ENCODE assay signal across 26 cellular contexts in the genomic region with DNA sequence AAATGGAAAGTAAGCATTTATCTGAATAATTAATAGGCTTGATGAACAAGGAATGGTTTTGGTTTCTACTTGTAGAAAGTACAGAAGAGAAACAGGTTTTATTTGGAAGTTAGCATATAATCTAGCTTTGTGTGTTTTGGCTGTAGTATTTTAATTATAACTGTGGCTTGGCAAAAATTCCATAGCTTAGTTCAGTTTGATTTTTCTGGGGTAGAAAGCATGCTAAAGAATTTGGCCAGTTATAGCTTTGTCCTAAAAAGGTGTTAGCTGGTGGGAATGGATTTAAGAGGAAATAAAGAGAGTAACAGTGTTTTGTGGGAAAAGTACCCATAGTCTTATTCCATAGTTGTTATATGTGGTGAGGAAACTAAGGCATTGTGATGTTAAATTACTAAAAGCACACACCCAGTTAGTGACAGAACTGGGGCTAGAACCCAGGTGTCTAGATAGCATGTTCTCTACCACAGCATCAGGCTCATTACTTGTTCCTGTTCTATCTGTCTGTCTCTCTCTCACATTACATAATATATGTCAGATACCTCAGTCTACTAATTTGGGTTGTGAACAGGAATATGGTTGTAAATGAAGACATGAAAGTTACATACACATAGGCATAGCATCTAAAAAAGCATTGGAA. TPM values are rescaled to one million over a fixed set of nuclear protein-coding genes. Genes with fewer than 3 reads are reported as not detected.
DNase-seq lines count a peak whose midpoint lies in the region; ATAC-seq and TF ChIP-seq lines count a peak whose summit lies in the region.
"Had no signal": no experiment of that assay in that cellular context is flagged by ENCODE, and none has a peak within 500 bp of the region (broad histone marks: within the 10 kb centered on the region; RNA-seq: fewer than 3 reads in every experiment).

No MANE protein-coding gene starts in this region.

- H3K27ac ChIP-seq in suprapubic skin (peak overlapping the region; percentile 14), transverse colon (peak overlapping the region in 1 of 4 donors; percentile 7)
- H3K27ac ChIP-seq: right lobe of liver, RWPE1, tibial nerve had no signal

- peaks cover 17% of the 10 kb centered on the region for H3K36me3 Mint-ChIP-seq in activated naive CD4-positive, alpha-beta T cell treated with anti-CD3 and anti-CD28 coated beads, Interleukin-2, amount 50 U/mL, for 24 hours
- peaks cover 22 to 44% of the 10 kb centered on the region in 2 donors for H3K36me3 Mint-ChIP-seq in activated naive CD4-positive, alpha-beta T cell treated with anti-CD3 and anti-CD28 coated beads, Interleukin-2, amount 50 U/mL, for 72 hours
- H3K36me3 Mint-ChIP-seq in endothelial cell (ENCODE audit: low read depth, unreplicated experiment): peaks cover 71% of the 10 kb centered on the region

- H3K27me3 Mint-ChIP-seq in activated naive CD4-positive, alpha-beta T cell treated with anti-CD3 and anti-CD28 coated beads, Interleukin-2, amount 50 U/mL, for 24 hours: no peaks in the 10 kb centered on the region
- H3K27me3 Mint-ChIP-seq in endothelial cell (ENCODE audit: unreplicated experiment): peaks cover 5% of the 10 kb centered on the region
- H3K27me3 Mint-ChIP-seq: dendritic cell treated with granulocyte-macrophage colony-stimulating factor and Interleukin-4, amounts not matched to agents 40 ng/mL and 50 ng/mL, for 4 days had no signal

- H3K4me1 Mint-ChIP-seq in activated naive CD4-positive, alpha-beta T cell treated with anti-CD3 and anti-CD28 coated beads, Interleukin-2, amount 50 U/mL, for 24 hours: peaks cover 23% of the 10 kb centered on the region
- H3K4me1 Mint-ChIP-seq in endothelial cell (ENCODE audit: unreplicated experiment): peaks cover 31% of the 10 kb centered on the region
- H3K4me1 Mint-ChIP-seq: neural crest cell had no signal

- peaks cover 18% of the 10 kb centered on the region for H3K4me1 ChIP-seq in suprapubic skin
- H3K4me1 ChIP-seq in transverse colon: peaks cover 0 to 2% (median 0%) of the 10 kb centered on the region in 4 donors
- H3K4me1 ChIP-seq: right lobe of liver, tibial nerve had no signal

- H3K27me3 ChIP-seq in suprapubic skin (no peaks in the 10 kb centered on the region), transverse colon (no peaks in the 10 kb centered on the region)
- H3K27me3 ChIP-seq: right lobe of liver, tibial nerve had no signal

- H3K27ac Mint-ChIP-seq in activated naive CD4-positive, alpha-beta T cell treated with anti-CD3 and anti-CD28 coated beads, Interleukin-2, amount 50 U/mL, for 24 hours: peak overlapping the region; percentile 73
- H3K27ac Mint-ChIP-seq in activated naive CD4-positive, alpha-beta T cell treated with anti-CD3 and anti-CD28 coated beads, Interleukin-2, amount 50 U/mL, for 72 hours: peak overlapping the region; percentile 17 to 92
- H3K27ac Mint-ChIP-seq in endothelial cell (ENCODE audit: unreplicated experiment): no peak overlapping the region
- H3K27ac Mint-ChIP-seq: dendritic cell treated with granulocyte-macrophage colony-stimulating factor and Interleukin-4, amounts not matched to agents 40 ng/mL and 50 ng/mL, for 4 days had no signal

- H3K4me3 ChIP-seq in suprapubic skin (no peak overlapping the region), transverse colon (no peak overlapping the region)
- H3K4me3 ChIP-seq: mucosa of descending colon, right lobe of liver, tibial nerve had no signal

- TF ChIP-seq CTCF in endothelial cell (IDR thresholded peaks at IDR 0.05; ENCODE audit: unreplicated experiment) (no peak), suprapubic skin (IDR thresholded peaks at IDR 0.05) (no peak), transverse colon (IDR thresholded peaks at IDR 0.05) (no peak)

- peaks cover 6% of the 10 kb centered on the region for H3K9me3 Mint-ChIP-seq in activated naive CD4-positive, alpha-beta T cell treated with anti-CD3 and anti-CD28 coated beads, Interleukin-2, amount 50 U/mL, for 24 hours
- H3K9me3 Mint-ChIP-seq in activated naive CD4-positive, alpha-beta T cell treated with anti-CD3 and anti-CD28 coated beads, Interleukin-2, amount 50 U/mL, for 72 hours: peaks cover 5 to 7% of the 10 kb centered on the region in 2 donors
- H3K9me3 Mint-ChIP-seq in endothelial cell (ENCODE audit: unreplicated experiment): no peaks in the 10 kb centered on the region
- H3K9me3 Mint-ChIP-seq: dendritic cell treated with granulocyte-macrophage colony-stimulating factor and Interleukin-4, amounts not matched to agents 40 ng/mL and 50 ng/mL, for 4 days had no signal

- H3K4me3 Mint-ChIP-seq in activated naive CD4-positive, alpha-beta T cell treated with anti-CD3 and anti-CD28 coated beads, Interleukin-2, amount 50 U/mL, for 24 hours: no peak overlapping the region
- H3K4me3 Mint-ChIP-seq in endothelial cell (ENCODE audit: unreplicated experiment): peak overlapping the region; percentile 52
- H3K4me3 Mint-ChIP-seq: CD14-positive monocyte; dendritic cell treated with granulocyte-macrophage colony-stimulating factor and Interleukin-4, amounts not matched to agents 40 ng/mL and 50 ng/mL, for 4 days; neural crest cell had no signal

- in situ Hi-C loops in transverse colon (cut with MboI; ENCODE audit: low pct_ligation_motif_present in 1 of 4, low pct_unique_long_range_greater_than_20kb in 1 of 4, low sequenced_read_pairs in 3 of 4): no loop called here

- peaks cover 42% of the 10 kb centered on the region for H3K36me3 ChIP-seq in suprapubic skin
- peaks cover 0 to 22% (median 8%) of the 10 kb centered on the region in 4 donors for H3K36me3 ChIP-seq in transverse colon

- peak; percentile 28 to 67 for ATAC-seq in activated naive CD4-positive, alpha-beta T cell treated with anti-CD3 and anti-CD28 coated beads, Interleukin-2, amount 50 U/mL, for 72 hours
- ATAC-seq: mucosa of descending colon, right lobe of liver had no signal

- H3K9me3 ChIP-seq in suprapubic skin (no peaks in the 10 kb centered on the region), transverse colon (no peaks in the 10 kb centered on the region)
- H3K9me3 ChIP-seq: mucosa of descending colon, right lobe of liver, tibial nerve had no signal

- TF ChIP-seq POLR2A in suprapubic skin (IDR thresholded peaks at IDR 0.05): no peak
- TF ChIP-seq POLR2A in transverse colon (IDR thresholded peaks at IDR 0.05): no peak

- no peak for DNase-seq in activated naive CD4-positive, alpha-beta T cell (lab: John Stamatoyannopoulos, UW)
- no peak for DNase-seq in activated naive CD4-positive, alpha-beta T cell treated with anti-CD3 and anti-CD28 coated beads, Interleukin-2, amount 50 U/mL, for 72 hours (ENCODE audit: low spot score in 2 of 2)
- DNase-seq in endothelial cell (ENCODE audit: low spot score) (no peak), suprapubic skin (ENCODE audit: low spot score in 2 of 2) (no peak), posterior vena cava (ENCODE audit: low spot score) (no peak), NCI-H510A treated with DMSO at 0.1 percent for 48 hours (lab: John Stamatoyannopoulos, UW) (no peak), transverse colon (no peak)
- DNase-seq: activated CD8-positive, alpha-beta memory T cell treated with anti-CD3 and anti-CD28 coated beads for 24 hours; activated T-cell treated with anti-CD3 and anti-CD28 coated beads, Interleukin-2, amount 50 U/mL, for 48 hours; kidney; mucosa of descending colon; NCI-H1105; NCI-H2029; NCI-H2227 treated with DMSO at 0.1 percent for 48 hours; NCI-H748 treated with DMSO at 0.1 percent for 48 hours; posterior cingulate gyrus; right lobe of liver; SK-N-SH; stimulated activated naive CD4-positive, alpha-beta T cell treated with Interleukin-2 at 50 U/mL for 16 hours; T-helper 9 cell had no signal

- TF ChIP-seq EP300 in suprapubic skin (IDR thresholded peaks at IDR 0.05) (no peak), transverse colon (IDR thresholded peaks at IDR 0.05; ENCODE audit: low read depth) (no peak)

- intact Hi-C loops in posterior vena cava (cut with DNase I): no loop called here
- intact Hi-C loops in transverse colon (cut with DNase I; ENCODE audit: low total_unique reads): no loop called here

RNA-seq across cellular contexts. Expression of a gene that starts 55.0 kb away (rescaled TPM):
- 10 to 100 TPM; 26.8 to 33.0 TPM for total RNA-seq in activated naive CD4-positive, alpha-beta T cell treated with anti-CD3 and anti-CD28 coated beads, Interleukin-2, amount 50 U/mL, for 72 hours
- total RNA-seq in endothelial cell (ENCODE audit: unreplicated experiment) (441 TPM), suprapubic skin (10 to 100 TPM; 37.1 to 52.3 (median 39.9) TPM), posterior vena cava (100 to 1,000 TPM; 120 to 146 TPM), transverse colon (10 to 100 TPM; 32.9 to 79.5 (median 58.2) TPM)
